ENCODE assay signal across 17 cellular contexts in the genomic region with DNA sequence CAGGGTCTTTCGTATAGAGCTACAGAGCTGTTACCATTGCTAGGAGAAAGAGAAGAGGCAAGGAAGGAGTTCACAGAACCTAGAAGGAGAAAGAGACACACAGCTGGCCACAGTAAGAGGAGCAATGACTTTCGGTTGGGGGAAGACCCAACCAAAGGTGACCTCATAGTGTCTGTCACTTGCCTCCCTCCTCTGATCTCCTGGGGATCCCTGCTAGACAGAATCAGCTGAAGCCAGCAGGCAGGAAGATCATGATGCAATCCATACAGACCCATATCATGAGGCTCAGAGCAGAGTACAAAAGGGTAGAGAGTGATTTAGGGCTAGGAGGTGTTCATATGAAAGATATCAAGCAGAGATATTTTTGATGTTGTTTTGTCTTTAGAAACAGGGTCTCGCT. TPM values are rescaled to one million over a fixed set of nuclear protein-coding genes. Genes with fewer than 3 reads are reported as not detected.
DNase-seq lines count a peak whose midpoint lies in the region; ATAC-seq and TF ChIP-seq lines count a peak whose summit lies in the region.
"Had no signal": no experiment of that assay in that cellular context is flagged by ENCODE, and none has a peak within 500 bp of the region (broad histone marks: within the 10 kb centered on the region; RNA-seq: fewer than 3 reads in every experiment).

No MANE protein-coding gene starts in this region.

- H3K9me2 ChIP-seq in PC-9 (ENCODE audit: insufficient read depth) = no peaks in the 10 kb centered on the region

- H3K4me1 ChIP-seq in PC-9 (replicated peaks; ENCODE audit: insufficient read depth) (peaks cover 47% of the 10 kb centered on the region), trophoblast cell (ENCODE audit: control insufficient read depth in 1 of 2, insufficient read depth in 2 of 2, low read length in 2 of 2) (peaks cover 11 to 18% of the 10 kb centered on the region in 2 experiments)
- H3K4me1 ChIP-seq in CD8-positive, alpha-beta T cell (ENCODE audit: insufficient read depth, low read length) = no peaks in the 10 kb centered on the region

- H3K27ac Mint-ChIP-seq in CD8-positive, alpha-beta T cell = no peak overlapping the region

- POLR2A ChIA-PET in PC-9 (lab: Charles Lee; ENCODE audit: unreplicated experiment) = no interaction called here
- POLR2A ChIA-PET in CD8-positive, alpha-beta T cell (lab: Charles Lee) = no interaction called here

- H2AFZ ChIP-seq in PC-9 = no peak overlapping the region
- no peak overlapping the region for H2AFZ ChIP-seq in trophoblast cell (ENCODE audit: insufficient read depth, low read length, poor library complexity)
- H2AFZ ChIP-seq: GM23248 had no signal

- H3K36me3 ChIP-seq in PC-9 (ENCODE audit: low read depth) (no peaks in the 10 kb centered on the region), trophoblast cell (ENCODE audit: control insufficient read depth in 1 of 2, insufficient read depth in 2 of 2, low read length in 2 of 2) (no peaks in the 10 kb centered on the region)
- no peaks in the 10 kb centered on the region for H3K36me3 ChIP-seq in CD8-positive, alpha-beta T cell (ENCODE audit: insufficient read depth, low read length)

- BruUV-seq in PC-9 (replicated peaks; lab: Mats Ljungman, UMichigan) = no TSS peak

- no peaks in the 10 kb centered on the region for H3K4me1 Mint-ChIP-seq in CD8-positive, alpha-beta T cell (ENCODE audit: low read depth)

- no peak overlapping the region for H2BK5ac ChIP-seq in trophoblast cell (ENCODE audit: low read depth, low read length, poor library complexity)

- H2BK120ac ChIP-seq in trophoblast cell (ENCODE audit: insufficient read depth, low read length, poor library complexity) = peak overlapping the region; percentile 87

- no peak overlapping the region for H4K8ac ChIP-seq in trophoblast cell (ENCODE audit: low read depth, low read length)

- no peaks in the 10 kb centered on the region for H3K79me2 ChIP-seq in PC-9 (ENCODE audit: low read depth)
- no peaks in the 10 kb centered on the region for H3K79me2 ChIP-seq in trophoblast cell (ENCODE audit: control insufficient read depth, insufficient read depth, low read length, poor library complexity)

- H4K20me1 ChIP-seq in PC-9 (ENCODE audit: insufficient read depth) = no peaks in the 10 kb centered on the region

- H2BK12ac ChIP-seq in trophoblast cell (ENCODE audit: low read length) = peak overlapping the region; percentile 65

- no CpG with 5 or more reads among the region's 3 CpGs for WGBS in trophoblast cell (ENCODE audit: extremely low coverage, insufficient coverage, insufficient read length)

- H3K9me3 ChIP-seq in PC-9 (ENCODE audit: insufficient read depth, low read depth) (no peaks in the 10 kb centered on the region), trophoblast cell (ENCODE audit: insufficient read depth, low read depth, low read length) (no peaks in the 10 kb centered on the region)
- H3K9me3 ChIP-seq in CD8-positive, alpha-beta T cell (ENCODE audit: low read length) = no peaks in the 10 kb centered on the region

- peak overlapping the region; percentile 51 for H4K91ac ChIP-seq in trophoblast cell (ENCODE audit: low read depth, low read length)

- H3K27ac ChIP-seq in PC-9 (no peak overlapping the region), trophoblast cell (ENCODE audit: low read depth, low read length) (no peak overlapping the region)
- no peak overlapping the region for H3K27ac ChIP-seq in CD8-positive, alpha-beta T cell (ENCODE audit: low read depth, low read length)
- H3K27ac ChIP-seq: C4-2B, GM23248 had no signal

- H3K36me3 Mint-ChIP-seq in CD8-positive, alpha-beta T cell = no peaks in the 10 kb centered on the region

- H3K27me3 ChIP-seq in PC-9 (ENCODE audit: insufficient read depth, low read depth) (no peaks in the 10 kb centered on the region), trophoblast cell (ENCODE audit: insufficient read depth, low read length) (no peaks in the 10 kb centered on the region)
- H3K27me3 ChIP-seq in CD8-positive, alpha-beta T cell (ENCODE audit: insufficient read depth, low read length) = peaks cover 3% of the 10 kb centered on the region

- H3F3A ChIP-seq in PC-9 (ENCODE audit: insufficient read depth, low read depth) = peaks cover 50% of the 10 kb centered on the region

- CTCF ChIA-PET in PC-9 (lab: Charles Lee) = no interaction called here
- CTCF ChIA-PET in CD8-positive, alpha-beta T cell (lab: Charles Lee) = no interaction called here

- H3K27me3 Mint-ChIP-seq in CD8-positive, alpha-beta T cell (ENCODE audit: low read depth) = peaks cover 8% of the 10 kb centered on the region

- no peak overlapping the region for H2AK5ac ChIP-seq in trophoblast cell (ENCODE audit: low read length)

- no peak overlapping the region for H3K4me3 ChIP-seq in PC-9
- H3K4me3 ChIP-seq in trophoblast cell (ENCODE audit: low read depth, low read length) = no peak overlapping the region
- no peak overlapping the region for H3K4me3 ChIP-seq in CD8-positive, alpha-beta T cell (ENCODE audit: low read depth, low read length)
- H3K4me3 ChIP-seq: GM23248 had no signal

- no peak overlapping the region for H3K9ac ChIP-seq in trophoblast cell (ENCODE audit: low read length)
- H3K9ac ChIP-seq: GM23248 had no signal

- ATAC-seq in GM18868 (IDR thresholded peaks at IDR 0.05; ENCODE audit: unreplicated experiment) = peak; percentile 79
- ATAC-seq in HG03432 (IDR thresholded peaks at IDR 0.05; ENCODE audit: unreplicated experiment) = peak; percentile 69
- ATAC-seq in CD8-positive, alpha-beta T cell = no peak
- ATAC-seq in HG02571 (IDR thresholded peaks at IDR 0.05; ENCODE audit: unreplicated experiment) = no peak

- peaks cover 9% of the 10 kb centered on the region for H3K79me1 ChIP-seq in trophoblast cell (ENCODE audit: low read length)

- H3K18ac ChIP-seq in trophoblast cell (ENCODE audit: low read length) = no peak overlapping the region

- H3K14ac ChIP-seq in trophoblast cell (ENCODE audit: low read length) = peak overlapping the region; percentile 40

- no peak overlapping the region for H4K12ac ChIP-seq in trophoblast cell (ENCODE audit: low read depth, low read length)

- DNase-seq in PC-9 (no peak), trophoblast cell (no peak)
- DNase-seq in CD8-positive, alpha-beta T cell = no peak
- DNase-seq in activated naive CD4-positive, alpha-beta T cell treated with Interleukin-2 at 50 U/mL for 16 hours = no peak
- DNase-seq: AML-193, DMS79 treated with DMSO at 0.1 percent for 48 hours, GM23248, HCEC 1CT, NCI-H1092 treated with DMSO at 0.1 percent for 48 hours, NCI-H2081, NCI-H748 treated with DMSO at 0.1 percent for 48 hours, RPMI8226, SIG-M5 had no signal

- H3K4me3 Mint-ChIP-seq in CD8-positive, alpha-beta T cell = no peak overlapping the region

- H3K4me2 ChIP-seq in PC-9 (0 out of 2 replicates have a peak overlapping the region, but pooled peaks have one; percentile 66), trophoblast cell (ENCODE audit: low read length) (no peak overlapping the region)

- H3K9me3 Mint-ChIP-seq in CD8-positive, alpha-beta T cell = no peaks in the 10 kb centered on the region

- intact Hi-C loops in PC-9 (cut with micrococcal nuclease; ENCODE audit: unreplicated experiment) = loop anchor here (5.0 to 10.0 kb wide), 2 partner anchors 105 to 412 kb away; a partner anchor contains a TSS
- intact Hi-C loops in CD8-positive, alpha-beta T cell (cut with DNase I, micrococcal nuclease) = no loop called here

- peak overlapping the region; percentile 21 for H3K4ac ChIP-seq in trophoblast cell (ENCODE audit: low read depth, low read length)

- no peak for TF ChIP-seq CTCF in PC-9 (conservative IDR thresholded peaks at IDR 0.05)
- TF ChIP-seq CTCF in CD8-positive, alpha-beta T cell (IDR thresholded peaks at IDR 0.05) = no peak

- no peak overlapping the region for H3K23ac ChIP-seq in trophoblast cell (ENCODE audit: low read length)

RNA-seq across cellular contexts. Expression of a gene that starts 26.0 kb away (rescaled TPM):
- 4.2 and 5.0 TPM in 2 replicates for total RNA-seq in PC-9 (2021)
- polyA plus RNA-seq in trophoblast cell (2013) = 23.7 and 24.0 TPM in 2 replicates
- not detected for total RNA-seq in CD8-positive, alpha-beta T cell

Comparison
In these comparisons a context has a peak if more than half of its experiments do, and no peak if none do; other contexts are left out.
1. ATAC-seq: peak in GM18868 (single experiment) and HG03432 (single experiment); none in CD8-positive, alpha-beta T cell (single experiment) and HG02571 (single experiment).